ENCODE assay signal across 25 cellular contexts in genomic region chr4:38510201-38510600, GRCh38.
A peak's percentile ranks its signal among the peaks of the same experiment; 100 is the strongest.
DNase-seq lines count a peak whose midpoint lies in the region; ATAC-seq and TF ChIP-seq lines count a peak whose summit lies in the region.
"Had no signal": no experiment of that assay in that cellular context is flagged by ENCODE, and none has a peak within 500 bp of the region (broad histone marks: within the 10 kb centered on the region; RNA-seq: fewer than 3 reads in every experiment).

No MANE protein-coding gene starts in this region.

- no peak for DNase-seq in activated T-cell treated with anti-CD3 and anti-CD28 coated beads, Interleukin-2, amount 50 U/mL, for 4 hours
- no peak for DNase-seq in activated T-cell treated with anti-CD3 and anti-CD28 coated beads, Interleukin-2, amount 50 U/mL, for 1 hour
- DNase-seq in activated naive CD8-positive, alpha-beta T cell treated with anti-CD3 and anti-CD28 coated beads, Interleukin-2, amount 50 U/mL, for 24 hours = no peak
- DNase-seq in natural killer cell = no peak
- no peak for DNase-seq in LoVo (ENCODE audit: low spot score)
- no peak for DNase-seq in osteoblast (ENCODE audit: insufficient read length, low spot score, missing footprints)
- DNase-seq in HT-29 (ENCODE audit: low spot score) = no peak
- DNase-seq: adrenal gland; esophagus squamous epithelium; gastrocnemius medialis; mesenchymal stem cell; naive B cell; NCI-H1092; NCI-H1930; NCI-H69; right cardiac atrium; stimulated activated CD4-positive, alpha-beta T cell treated with anti-CD3 and anti-CD28 coated beads, Interleukin-12 subunit alpha, Interleukin-12 subunit beta, amount 100 ng/mL, for 4 hours had no signal

- H3K4me3 Mint-ChIP-seq in activated T-cell treated with anti-CD3 and anti-CD28 coated beads, Interleukin-2, amount 50 U/mL, for 4 hours = peak overlapping the region; percentile 75
- H3K4me3 Mint-ChIP-seq in IgD-negative memory B cell (peak overlapping the region in 2 of 4 donors; percentile 48 to 58), natural killer cell (peak overlapping the region; percentile 83)
- peak overlapping the region; percentile 20 for H3K4me3 Mint-ChIP-seq in activated naive CD8-positive, alpha-beta T cell treated with anti-CD3 and anti-CD28 coated beads, Interleukin-2, amount 50 U/mL, for 24 hours

- H3K9me3 Mint-ChIP-seq in activated T-cell treated with anti-CD3 and anti-CD28 coated beads, Interleukin-2, amount 50 U/mL, for 4 hours = no peaks in the 10 kb centered on the region
- H3K9me3 Mint-ChIP-seq in IgD-negative memory B cell (no peaks in the 10 kb centered on the region), natural killer cell (no peaks in the 10 kb centered on the region)
- H3K9me3 Mint-ChIP-seq in activated naive CD8-positive, alpha-beta T cell treated with anti-CD3 and anti-CD28 coated beads, Interleukin-2, amount 50 U/mL, for 24 hours = no peaks in the 10 kb centered on the region
- H3K9me3 Mint-ChIP-seq: naive B cell had no signal

- peaks cover 2% of the 10 kb centered on the region for H3K27me3 Mint-ChIP-seq in activated T-cell treated with anti-CD3 and anti-CD28 coated beads, Interleukin-2, amount 50 U/mL, for 4 hours (ENCODE audit: low read depth)
- H3K27me3 Mint-ChIP-seq in IgD-negative memory B cell = peaks cover 36% of the 10 kb centered on the region
- no peaks in the 10 kb centered on the region for H3K27me3 Mint-ChIP-seq in activated naive CD8-positive, alpha-beta T cell treated with anti-CD3 and anti-CD28 coated beads, Interleukin-2, amount 50 U/mL, for 24 hours
- peaks cover 0 to 6% of the 10 kb centered on the region in 2 donors for H3K27me3 Mint-ChIP-seq in natural killer cell (ENCODE audit: low read depth in 2 of 2)

- H3K4me3 ChIP-seq in osteoblast (ENCODE audit: insufficient read depth, low read length) = no peak overlapping the region
- H3K4me3 ChIP-seq: adrenal gland, BLaER1, esophagus squamous epithelium, gastrocnemius medialis, HAP-1, hepatocyte, SJSA1, vagina had no signal

- H4K20me1 ChIP-seq in osteoblast (ENCODE audit: insufficient read depth, low read length) = no peaks in the 10 kb centered on the region
- H4K20me1 ChIP-seq: BLaER1 had no signal

- no peaks in the 10 kb centered on the region for H3K36me3 ChIP-seq in osteoblast (ENCODE audit: insufficient read depth, low read length)
- H3K36me3 ChIP-seq: adrenal gland, BLaER1, esophagus squamous epithelium, gastrocnemius medialis, HAP-1, SJSA1, vagina had no signal

- peak overlapping the region in 2 of 3 donors; percentile 45 to 59 for H3K27ac Mint-ChIP-seq in IgD-negative memory B cell
- H3K27ac Mint-ChIP-seq in activated naive CD8-positive, alpha-beta T cell treated with anti-CD3 and anti-CD28 coated beads, Interleukin-2, amount 50 U/mL, for 24 hours = peak overlapping the region; percentile 0
- H3K27ac Mint-ChIP-seq in natural killer cell = peak overlapping the region; percentile 57 to 86

- no peaks in the 10 kb centered on the region for H3K79me2 ChIP-seq in osteoblast (ENCODE audit: insufficient read depth, low read length)
- H3K79me2 ChIP-seq: hepatocyte, parathyroid adenoma had no signal

- no peaks in the 10 kb centered on the region for H3K4me1 ChIP-seq in osteoblast (ENCODE audit: insufficient read depth, low read length)
- H3K4me1 ChIP-seq: adrenal gland, esophagus squamous epithelium, gastrocnemius medialis, HAP-1, parathyroid adenoma, SJSA1, vagina had no signal

- intact Hi-C loops in natural killer cell (cut with micrococcal nuclease) = no loop called here

- H2AFZ ChIP-seq in osteoblast (ENCODE audit: low read length) = no peak overlapping the region
- H2AFZ ChIP-seq: hepatocyte, parathyroid adenoma had no signal

- no peaks in the 10 kb centered on the region for H3K9me3 ChIP-seq in osteoblast (ENCODE audit: low read depth, low read length)
- H3K9me3 ChIP-seq: adrenal gland, BLaER1, esophagus squamous epithelium, gastrocnemius medialis, HAP-1, SJSA1, vagina had no signal

- ATAC-seq in activated T-cell treated with anti-CD3 and anti-CD28 coated beads, Interleukin-2, amount 50 U/mL, for 4 hours = no peak
- ATAC-seq in activated naive CD8-positive, alpha-beta T cell treated with anti-CD3 and anti-CD28 coated beads, Interleukin-2, amount 50 U/mL, for 24 hours = no peak
- peak in 1 of 3 donors; percentile 35 for ATAC-seq in natural killer cell
- ATAC-seq: gastrocnemius medialis, left lobe of liver, right cardiac atrium had no signal

- peaks cover 13% of the 10 kb centered on the region for H3K36me3 Mint-ChIP-seq in activated T-cell treated with anti-CD3 and anti-CD28 coated beads, Interleukin-2, amount 50 U/mL, for 4 hours (ENCODE audit: insufficient read depth)
- H3K36me3 Mint-ChIP-seq in IgD-negative memory B cell (peaks cover 3% of the 10 kb centered on the region), natural killer cell (peaks cover 8% of the 10 kb centered on the region)
- no peaks in the 10 kb centered on the region for H3K36me3 Mint-ChIP-seq in activated naive CD8-positive, alpha-beta T cell treated with anti-CD3 and anti-CD28 coated beads, Interleukin-2, amount 50 U/mL, for 24 hours (ENCODE audit: low read depth)
- H3K36me3 Mint-ChIP-seq: naive B cell had no signal

- H3K4me1 Mint-ChIP-seq in activated T-cell treated with anti-CD3 and anti-CD28 coated beads, Interleukin-2, amount 50 U/mL, for 4 hours (ENCODE audit: low read depth) = peaks cover 88% of the 10 kb centered on the region
- peaks cover 14 to 28% (median 23%) of the 10 kb centered on the region in 3 donors for H3K4me1 Mint-ChIP-seq in IgD-negative memory B cell
- H3K4me1 Mint-ChIP-seq in activated naive CD8-positive, alpha-beta T cell treated with anti-CD3 and anti-CD28 coated beads, Interleukin-2, amount 50 U/mL, for 24 hours = peaks cover 82% of the 10 kb centered on the region
- peaks cover 60 to 74% of the 10 kb centered on the region in 2 donors for H3K4me1 Mint-ChIP-seq in natural killer cell

- H3K27ac ChIP-seq in osteoblast (ENCODE audit: low read depth, low read length) = no peak overlapping the region
- H3K27ac ChIP-seq: adrenal gland, BLaER1, esophagus squamous epithelium, gastrocnemius medialis, hepatocyte, parathyroid adenoma, SJSA1, vagina had no signal

- peaks cover 7% of the 10 kb centered on the region for H3K27me3 ChIP-seq in osteoblast (ENCODE audit: insufficient read depth, low read length)
- H3K27me3 ChIP-seq: adrenal gland, BLaER1, esophagus squamous epithelium, gastrocnemius medialis, hepatocyte, SJSA1, vagina had no signal

- H3K4me2 ChIP-seq in osteoblast (ENCODE audit: insufficient read depth, low read length) = no peak overlapping the region
- H3K4me2 ChIP-seq: hepatocyte had no signal

- no peak for TF ChIP-seq CTCF in natural killer cell (IDR thresholded peaks at IDR 0.05)
- no peak for TF ChIP-seq CTCF in osteoblast (IDR thresholded peaks at IDR 0.05; ENCODE audit: extremely low read depth, low read depth, low read length)

Comparison
In these comparisons a context has a peak if more than half of its experiments do, and no peak if none do; other contexts are left out.
1. H3K27ac Mint-ChIP-seq: peak in every context shown above with its lines; median percentile 72 in natural killer cell; 52 in IgD-negative memory B cell; 0 in activated naive CD8-positive, alpha-beta T cell treated with anti-CD3 and anti-CD28 coated beads, Interleukin-2, amount 50 U/mL, for 24 hours.